Comparison of ENCODE assay signal across 20 cellular contexts in the genomic region with DNA sequence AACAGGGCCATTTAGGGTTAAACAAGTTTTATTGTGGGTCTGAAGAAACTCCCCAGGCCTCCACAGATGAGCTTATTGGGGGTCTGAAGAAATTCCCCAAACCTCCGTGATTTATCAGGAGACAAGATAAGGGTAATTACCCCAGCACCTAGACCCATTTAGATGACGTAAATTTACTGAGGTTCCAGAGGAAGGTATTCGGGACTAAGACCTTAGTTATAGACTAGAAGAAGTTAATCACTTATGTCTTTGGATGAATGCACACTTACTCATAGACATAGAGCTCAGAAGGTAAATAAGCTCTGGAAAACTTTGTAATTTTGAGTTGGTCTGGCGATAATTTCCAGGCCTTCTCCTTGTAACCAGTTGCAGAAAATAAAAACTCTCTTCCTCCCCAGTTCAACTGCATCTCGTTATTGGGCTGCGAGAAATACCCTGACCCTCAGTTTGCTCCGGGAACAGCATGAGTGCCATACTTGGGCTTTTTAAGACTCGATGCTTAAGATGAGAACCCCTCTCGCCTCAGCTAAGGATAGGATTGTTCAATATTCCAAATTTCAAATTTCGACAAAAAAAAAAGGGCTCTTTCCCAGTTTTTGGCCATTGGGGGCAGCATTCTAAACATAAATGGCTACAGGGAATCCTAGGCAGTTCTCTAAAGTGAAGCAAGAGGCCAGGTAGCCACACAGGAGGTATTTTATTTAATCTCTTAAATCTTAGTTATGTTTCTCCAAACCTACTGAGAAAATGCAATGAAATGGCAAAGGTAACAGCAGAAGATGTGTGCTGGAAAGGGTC.
DNase-seq lines count a peak whose midpoint lies in the region; ATAC-seq and TF ChIP-seq lines count a peak whose summit lies in the region.
"Had no signal": no experiment of that assay in that cellular context is flagged by ENCODE, and none has a peak within 500 bp of the region (broad histone marks: within the 10 kb centered on the region; RNA-seq: fewer than 3 reads in every experiment).

No MANE protein-coding gene starts in this region.

- H3K4me3 ChIP-seq in GM06990 (replicated peaks; ENCODE audit: low read depth, low read length) (no peak overlapping the region), astrocyte of the spinal cord (ENCODE audit: low read depth, low read length) (no peak overlapping the region)
- H3K4me3 ChIP-seq: right lobe of liver, thyroid gland had no signal

- in situ Hi-C loops in astrocyte of the spinal cord (cut with HindIII; ENCODE audit: low sequenced_read_pairs): no loop called here

- ATAC-seq in HG03045 (IDR thresholded peaks at IDR 0.05; ENCODE audit: unreplicated experiment): no peak
- no peak for ATAC-seq in GM18868 (IDR thresholded peaks at IDR 0.05; ENCODE audit: unreplicated experiment)
- ATAC-seq: foreskin keratinocyte, Panc1, right lobe of liver had no signal

- no peaks in the 10 kb centered on the region for H3K36me3 ChIP-seq in GM06990 (ENCODE audit: control insufficient read depth, insufficient read depth, low read length)
- H3K36me3 ChIP-seq: neutrophil, right lobe of liver, thyroid gland had no signal

- TF ChIP-seq CTCF in 22Rv1 (IDR thresholded peaks at IDR 0.05): 0 out of 2 replicates have a peak, but pooled peaks have one; percentile 8
- TF ChIP-seq CTCF in GM06990 (IDR thresholded peaks at IDR 0.05; ENCODE audit: insufficient read depth, low read length, poor library complexity, severe bottlenecking): peak; percentile 7
- TF ChIP-seq CTCF in astrocyte of the spinal cord (IDR thresholded peaks at IDR 0.05; ENCODE audit: low read depth, low read length): peak; percentile 10

- H3K27ac ChIP-seq in 22Rv1: no peak overlapping the region
- H3K27ac ChIP-seq: foreskin keratinocyte, neutrophil, right lobe of liver, thyroid gland had no signal

- DNase-seq in GM06990 (ENCODE audit: extremely low read depth, insufficient read length) (no peak), astrocyte of the spinal cord (ENCODE audit: low read depth, low spot score) (no peak), iPS-NIHi7 (ENCODE audit: extremely low spot score) (peak; percentile 36), NCI-H526 (lab: John Stamatoyannopoulos, UW) (no peak)
- no peak for DNase-seq in activated CD4-positive, CD25-positive, alpha-beta regulatory T cell treated with anti-CD3 and anti-CD28 coated beads, Interleukin-2, amount 50 U/mL, for 72 hours
- DNase-seq: activated CD4-positive, alpha-beta T cell treated with anti-CD3 and anti-CD28 coated beads, Interleukin-2, amount 10 ng/mL, durations not matched to agents 7 days and 5 days; activated CD8-positive, alpha-beta memory T cell treated with anti-CD3 and anti-CD28 coated beads, Interleukin-2, amount 50 U/mL, for 48 hours; activated gamma-delta T cell; CD8-positive, alpha-beta memory T cell; foreskin keratinocyte; KBM-7; NCI-H1105; right lobe of liver; stimulated activated naive CD4-positive, alpha-beta T cell; thyroid gland had no signal

- H3K27me3 ChIP-seq in GM06990 (replicated peaks; ENCODE audit: control insufficient read depth, insufficient read depth, low read length): no peaks in the 10 kb centered on the region; the same call in 1 of the 2 replicates
- H3K27me3 ChIP-seq: foreskin keratinocyte, neutrophil, right lobe of liver, thyroid gland had no signal
